Comparison of ENCODE assay signal across 12 cellular contexts in the genomic region with DNA sequence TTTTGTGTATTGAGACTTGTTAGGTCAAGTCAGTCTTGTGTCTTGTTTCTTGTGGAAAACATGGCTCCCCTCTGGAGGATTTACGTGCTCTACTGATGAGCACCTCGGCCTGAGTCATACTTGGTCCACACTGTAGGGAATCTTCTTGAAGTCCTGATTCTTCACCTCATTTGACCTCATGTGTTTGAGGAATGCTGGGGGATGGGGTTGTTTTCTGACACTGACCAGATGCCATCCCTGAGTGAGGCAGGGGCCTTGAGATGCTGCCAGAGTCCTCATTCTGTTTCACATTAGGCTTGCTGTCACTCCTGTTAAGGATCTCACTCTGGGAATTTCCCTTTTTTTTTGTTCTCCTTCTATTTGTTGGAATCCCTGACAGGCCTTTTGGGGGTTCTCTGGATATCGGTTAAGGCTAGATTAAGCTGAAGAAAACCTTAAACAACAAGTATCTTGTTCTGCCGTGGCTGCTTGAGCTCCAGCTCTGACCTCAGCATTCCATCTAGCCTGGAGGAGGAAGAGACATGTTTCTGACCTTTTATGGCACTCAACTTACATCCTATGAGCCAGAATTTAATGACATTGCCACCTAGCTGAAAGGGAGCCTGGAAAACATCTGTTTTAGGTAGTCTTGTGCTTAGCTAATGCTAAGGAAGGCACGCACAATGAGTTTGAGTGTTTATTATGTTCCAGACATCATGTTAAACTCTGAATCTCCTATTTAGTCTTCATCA. TPM values are rescaled to one million over a fixed set of nuclear protein-coding genes. Genes with fewer than 3 reads are reported as not detected.
DNase-seq lines count a peak whose midpoint lies in the region; ATAC-seq and TF ChIP-seq lines count a peak whose summit lies in the region.
"Had no signal": no experiment of that assay in that cellular context is flagged by ENCODE, and none has a peak within 500 bp of the region (broad histone marks: within the 10 kb centered on the region; RNA-seq: fewer than 3 reads in every experiment).

No MANE protein-coding gene starts in this region.

- no peaks in the 10 kb centered on the region for H3K9me3 ChIP-seq in WERI-Rb-1 (ENCODE audit: severe bottlenecking)
- no peaks in the 10 kb centered on the region for H3K9me3 ChIP-seq in left lung
- no peaks in the 10 kb centered on the region for H3K9me3 ChIP-seq in aorta (ENCODE audit: control insufficient read depth, low read length)
- H3K9me3 ChIP-seq: body of pancreas had no signal

- no peak for TF ChIP-seq CTCF in WERI-Rb-1 (IDR thresholded peaks at IDR 0.05; ENCODE audit: low read depth, low read length)
- TF ChIP-seq CTCF in left lung (IDR thresholded peaks at IDR 0.05) = no peak

- H3K36me3 Mint-ChIP-seq in activated CD4-positive, alpha-beta T cell treated with anti-CD3 and anti-CD28 coated beads for 36 hours (ENCODE audit: low read depth) = peaks cover 55% of the 10 kb centered on the region

- H3K4me3 ChIP-seq in WERI-Rb-1 (ENCODE audit: low read depth, low read length) (no peak overlapping the region), skin epidermis (no peak overlapping the region), left lung (no peak overlapping the region), aorta (ENCODE audit: low read length in 2 of 2) (no peak overlapping the region)
- H3K4me3 ChIP-seq: body of pancreas had no signal

- no peaks in the 10 kb centered on the region for H3K4me1 Mint-ChIP-seq in activated CD4-positive, alpha-beta T cell treated with anti-CD3 and anti-CD28 coated beads for 36 hours

- intact Hi-C loops in activated CD4-positive, alpha-beta T cell treated with anti-CD3 and anti-CD28 coated beads for 36 hours (cut with DNase I, micrococcal nuclease) = no loop called here
- intact Hi-C loops in left lung (cut with DNase I) = no loop called here
- intact Hi-C loops in aorta (cut with DNase I) = no loop called here

- H3K9me3 Mint-ChIP-seq in activated CD4-positive, alpha-beta T cell treated with anti-CD3 and anti-CD28 coated beads for 36 hours (ENCODE audit: low read depth) = no peaks in the 10 kb centered on the region

- POLR2A ChIA-PET in activated CD4-positive, alpha-beta T cell treated with anti-CD3 and anti-CD28 coated beads for 36 hours (lab: Charles Lee) = interaction anchor here (0.6 to 1.2 kb wide), 5 partner anchors 9 to 770 kb away, joined by 3 read pairs; no protein-coding TSS in a partner anchor

- H3K27me3 ChIP-seq in WERI-Rb-1 (ENCODE audit: insufficient read depth, low read depth, severe bottlenecking) (no peaks in the 10 kb centered on the region), left lung (no peaks in the 10 kb centered on the region), aorta (ENCODE audit: control insufficient read depth in 1 of 2, insufficient read depth in 2 of 2, low read length in 1 of 2) (no peaks in the 10 kb centered on the region)
- H3K27me3 ChIP-seq: body of pancreas had no signal

- H3K4me1 ChIP-seq in left lung (no peaks in the 10 kb centered on the region), aorta (ENCODE audit: control insufficient read depth in 1 of 2, insufficient read depth in 2 of 2, low read length in 2 of 2) (no peaks in the 10 kb centered on the region)
- H3K4me1 ChIP-seq: body of pancreas, parathyroid adenoma had no signal

- no peaks in the 10 kb centered on the region for H3K27me3 Mint-ChIP-seq in activated CD4-positive, alpha-beta T cell treated with anti-CD3 and anti-CD28 coated beads for 36 hours

- H3K27ac ChIP-seq in WERI-Rb-1 = no peak overlapping the region
- H3K27ac ChIP-seq in skin epidermis = peak overlapping the region in 13 of 21 experiments; percentile 7 to 86 (median 53)
- H3K27ac ChIP-seq in left lung = no peak overlapping the region
- no peak overlapping the region for H3K27ac ChIP-seq in aorta (ENCODE audit: low read depth in 1 of 2, low read length in 2 of 2)
- H3K27ac ChIP-seq: body of pancreas, parathyroid adenoma had no signal

- H3K36me3 ChIP-seq in WERI-Rb-1 = peaks cover 98% of the 10 kb centered on the region
- peaks cover 0 to 100% of the 10 kb centered on the region in 2 donors for H3K36me3 ChIP-seq in left lung
- H3K36me3 ChIP-seq in aorta (ENCODE audit: control insufficient read depth in 1 of 2, insufficient read depth in 2 of 2, low read length in 1 of 2) = peaks cover 7 to 31% of the 10 kb centered on the region in 2 donors

- no peak overlapping the region for H3K4me3 Mint-ChIP-seq in activated CD4-positive, alpha-beta T cell treated with anti-CD3 and anti-CD28 coated beads for 36 hours

- DNase-seq in activated CD4-positive, alpha-beta T cell treated with anti-CD3 and anti-CD28 coated beads for 36 hours = no peak
- no peak for DNase-seq in activated CD4-positive, alpha-beta T cell treated with anti-CD3 and anti-CD28 coated beads, Interleukin-2, amount 50 U/mL, for 4 hours
- DNase-seq in WERI-Rb-1 (peak; percentile 29), foreskin melanocyte (peak; percentile 80), GM19240 (ENCODE audit: insufficient read length, low spot score) (no peak), left lung (no peak), aorta (no peak)
- DNase-seq: hypothalamus, NCI-H146 had no signal

- WGBS in aorta, 2 donors = 67 to 75% methylated on average over 5 of the region's 5 CpGs

- H3K27ac Mint-ChIP-seq in activated CD4-positive, alpha-beta T cell treated with anti-CD3 and anti-CD28 coated beads for 36 hours = peak overlapping the region; percentile 37

- ATAC-seq in activated CD4-positive, alpha-beta T cell treated with anti-CD3 and anti-CD28 coated beads for 36 hours = no peak
- no peak for ATAC-seq in left lung
- no peak for ATAC-seq in aorta (ENCODE audit: low FRiP score)
- ATAC-seq: body of pancreas had no signal

- CTCF ChIA-PET in activated CD4-positive, alpha-beta T cell treated with anti-CD3 and anti-CD28 coated beads for 36 hours (lab: Charles Lee) = interaction anchor here (0.7 kb wide), 1 partner anchor 11 kb away, joined by 3 read pairs; no protein-coding TSS in a partner anchor

RNA-seq across cellular contexts. Expression of gene TCOF1, which starts 20.6 kb away (rescaled TPM):
- 100 to 1,000 TPM; 113 to 145 TPM for total RNA-seq in activated CD4-positive, alpha-beta T cell treated with anti-CD3 and anti-CD28 coated beads for 36 hours
- 10 to 100 TPM; 21.8 to 32.5 TPM for total RNA-seq in left lung
- 10 to 100 TPM; 26.2 to 27.8 TPM for total RNA-seq in aorta
- 10 to 100 TPM in 1 of 2 donors, 1 to 10 TPM in 1; 8.0 to 31.9 TPM for polyA plus RNA-seq in aorta

RNA-seq across cellular contexts. Expression of gene CD74, which starts 34.6 kb away (rescaled TPM):
- total RNA-seq in activated CD4-positive, alpha-beta T cell treated with anti-CD3 and anti-CD28 coated beads for 36 hours = 100 to 1,000 TPM; 217 to 290 TPM
- total RNA-seq in left lung (1,000 to 10,000 TPM; 1,866 to 2,212 TPM), aorta (1,000 to 10,000 TPM in 1 of 2 donors, 100 to 1,000 TPM in 1; 677 to 1,639 TPM)
- 100 to 1,000 TPM; 114 to 361 TPM for polyA plus RNA-seq in aorta

Comparison
In these comparisons a context has a peak if more than half of its experiments do, and no peak if none do; other contexts are left out.
1. DNase-seq: peak in WERI-Rb-1 (single experiment) and foreskin melanocyte (single experiment); none in activated CD4-positive, alpha-beta T cell treated with anti-CD3 and anti-CD28 coated beads for 36 hours (single experiment), activated CD4-positive, alpha-beta T cell treated with anti-CD3 and anti-CD28 coated beads, Interleukin-2, amount 50 U/mL, for 4 hours (0 of 2), GM19240 (single experiment), left lung (0 of 2) and aorta (0 of 2).
2. H3K27ac ChIP-seq: peak in skin epidermis (13 of 21); none in WERI-Rb-1 (single experiment), left lung (0 of 2) and aorta (0 of 2).